8 cellular contexts compared by ENCODE assay signal in the genomic region with DNA sequence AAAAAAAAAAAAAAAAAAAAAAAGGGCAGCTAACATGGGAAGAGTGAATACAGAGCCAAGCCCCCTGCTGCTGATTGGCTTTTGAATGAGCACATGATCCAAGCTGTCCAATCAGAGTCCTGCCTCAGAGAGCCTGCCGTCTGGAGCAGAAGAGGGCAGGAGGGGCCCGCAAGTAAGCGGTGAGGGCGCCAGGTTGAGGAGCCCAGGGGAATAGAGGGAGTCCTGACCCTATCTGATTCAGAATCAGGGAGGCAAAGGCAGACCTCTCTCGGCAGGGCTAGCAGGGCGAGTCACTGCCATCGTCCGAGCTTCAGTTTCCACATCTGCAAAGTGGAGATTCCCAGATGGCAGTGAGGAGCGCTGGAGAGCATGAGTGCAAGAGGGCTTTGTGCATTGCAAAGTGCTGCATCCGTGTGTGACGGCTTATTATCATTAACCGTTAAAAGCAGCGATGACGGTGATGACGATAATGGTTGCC.
A peak's percentile ranks its signal among the peaks of the same experiment; 100 is the strongest.
DNase-seq lines count a peak whose midpoint lies in the region; ATAC-seq, FAIRE-seq and TF ChIP-seq lines count a peak whose summit lies in the region.

No MANE protein-coding gene starts in this region.

- TF ChIP-seq EP300 in esophagus muscularis mucosa (IDR thresholded peaks at IDR 0.05), result no peak

- no peak overlapping the region for H3K27ac ChIP-seq in esophagus muscularis mucosa (replicated peaks in 1 of 4)

- DNase-seq in AG08395 (ENCODE audit: low spot score) (peak; percentile 96), H7 (peak; percentile 91), RCC 7860 (ENCODE audit: low spot score) (peak; percentile 8), fibroblast of villous mesenchyme (ENCODE audit: low read depth) (peak; percentile 56), esophagus muscularis mucosa (ENCODE audit: extremely low spot score) (no peak), middle frontal gyrus (ENCODE audit: extremely low spot score, low spot score) (no peak)

- no peak overlapping the region for H3K4me3 ChIP-seq in H7 (ENCODE audit: insufficient read depth, low read depth, low read length)
- no peak overlapping the region for H3K4me3 ChIP-seq in fibroblast of villous mesenchyme (ENCODE audit: low read depth, low read length)
- no peak overlapping the region for H3K4me3 ChIP-seq in esophagus muscularis mucosa

- intact Hi-C loops in esophagus muscularis mucosa (cut with DNase I), result no loop called here

- ATAC-seq in HG03521 (IDR thresholded peaks at IDR 0.05; ENCODE audit: unreplicated experiment) (no peak), HG03354 (IDR thresholded peaks at IDR 0.05; ENCODE audit: poor library complexity, severe bottlenecking, unreplicated experiment) (no peak)

- no peaks in the 10 kb centered on the region for H3K9me3 ChIP-seq in esophagus muscularis mucosa

- peaks cover 0 to 28% (median 3%) of the 10 kb centered on the region in 4 donors for H3K4me1 ChIP-seq in esophagus muscularis mucosa

- TF ChIP-seq CTCF in fibroblast of villous mesenchyme (IDR thresholded peaks at IDR 0.05; ENCODE audit: insufficient read depth, low read depth, low read length), result no peak
- no peak for TF ChIP-seq CTCF in esophagus muscularis mucosa (IDR thresholded peaks at IDR 0.05)

- H3K27me3 ChIP-seq in H7 (ENCODE audit: control insufficient read depth, insufficient read depth, low read length), result no peaks in the 10 kb centered on the region
- peaks cover 0 to 8% (median 0%) of the 10 kb centered on the region in 4 donors for H3K27me3 ChIP-seq in esophagus muscularis mucosa

- no peak for FAIRE-seq in RCC 7860 (lab: Jason Lieb, UNC)

- no peak for TF ChIP-seq POLR2A in esophagus muscularis mucosa (IDR thresholded peaks at IDR 0.05; ENCODE audit: low read depth)

- 89% methylated on average over 15 of the region's 15 CpGs for WGBS in esophagus muscularis mucosa

- no peaks in the 10 kb centered on the region; the same call in 1 of the 2 replicates for H3K36me3 ChIP-seq in H7 (replicated peaks; ENCODE audit: control insufficient read depth, insufficient read depth, low read length)
- H3K36me3 ChIP-seq in esophagus muscularis mucosa, result no peaks in the 10 kb centered on the region

Comparison
In these comparisons a context has a peak if more than half of its experiments do, and no peak if none do; other contexts are left out.
1. DNase-seq: peak in AG08395 (single experiment), H7 (single experiment), RCC 7860 (single experiment) and fibroblast of villous mesenchyme (single experiment); none in esophagus muscularis mucosa (single experiment) and middle frontal gyrus (single experiment).